Comparison of ENCODE assay signal across 1 cellular context in the genomic region with DNA sequence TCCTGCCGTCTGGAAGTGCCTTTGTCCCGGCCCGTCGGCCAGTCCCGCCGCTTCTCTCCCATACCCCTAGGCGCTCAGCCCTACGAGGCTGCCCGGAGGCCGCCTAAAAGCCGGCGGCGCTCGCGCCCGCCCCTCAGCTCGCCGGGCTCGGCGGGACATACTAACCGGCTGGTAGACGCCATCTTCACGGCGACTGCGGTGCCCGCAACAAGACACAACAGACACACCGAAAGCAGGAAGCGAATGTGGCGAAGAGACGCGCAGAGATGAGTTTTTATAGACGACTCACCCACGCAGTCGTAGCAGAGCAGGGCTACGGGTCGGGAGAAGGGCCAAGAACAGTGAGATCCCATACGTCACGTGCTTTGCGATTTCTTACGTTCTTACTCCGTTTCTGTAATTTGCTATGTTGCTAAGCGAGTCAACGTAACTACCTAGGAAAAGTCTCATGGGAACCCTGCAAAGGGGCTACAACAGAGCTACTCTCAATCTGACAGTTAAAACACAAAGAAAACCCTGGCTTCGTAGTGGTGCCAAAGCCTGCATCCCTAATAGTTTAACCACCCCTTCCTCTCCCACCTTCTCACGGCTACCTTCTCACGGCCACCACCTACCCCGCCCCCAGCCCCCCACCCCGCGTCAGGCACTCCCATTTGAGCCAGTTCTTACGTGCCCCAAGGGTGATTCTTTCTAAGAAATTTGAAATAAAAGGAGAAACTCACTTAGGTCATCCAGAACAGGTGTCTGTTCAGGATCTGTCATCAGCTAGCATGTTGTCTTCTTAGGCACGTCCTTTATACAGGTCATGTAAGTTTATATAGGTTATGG.
A peak's percentile ranks its signal among the peaks of the same experiment; 100 is the strongest.
TF ChIP-seq lines count a peak whose summit lies in the region.

A gene with protein sequence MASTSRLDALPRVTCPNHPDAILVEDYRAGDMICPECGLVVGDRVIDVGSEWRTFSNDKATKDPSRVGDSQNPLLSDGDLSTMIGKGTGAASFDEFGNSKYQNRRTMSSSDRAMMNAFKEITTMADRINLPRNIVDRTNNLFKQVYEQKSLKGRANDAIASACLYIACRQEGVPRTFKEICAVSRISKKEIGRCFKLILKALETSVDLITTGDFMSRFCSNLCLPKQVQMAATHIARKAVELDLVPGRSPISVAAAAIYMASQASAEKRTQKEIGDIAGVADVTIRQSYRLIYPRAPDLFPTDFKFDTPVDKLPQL (minus strand): TSS at position 250 of the 828 bp plus-strand sequence. CDS start 68 bp downstream, at position 182.

TF ChIP-seq in HepG2, 621 proteins besides CTCF, POLR2A, EP300 and RAD21 (continued from another document and continues in another):
- TF ChIP-seq ZNF407 (CRISPR knock-in tag; IDR thresholded peaks at IDR 0.05; ENCODE audit: not compliant biosample characterization) (peak; percentile 79), ZNF232 (CRISPR knock-in tag; IDR thresholded peaks at IDR 0.05; ENCODE audit: borderline replicate concordance) (peak; percentile 53; the same call in 1 of the 2 replicates), DNMT3B (CRISPR knock-in tag; conservative IDR thresholded peaks at IDR 0.05) (peak; percentile 84), NCOA5 (CRISPR knock-in tag; IDR thresholded peaks at IDR 0.05) (no peak), SRSF1 (optimal IDR thresholded peaks at IDR 0.05; ENCODE audit: low read depth, low read length) (no peak), ZSCAN20 (CRISPR knock-in tag; IDR thresholded peaks at IDR 0.05; ENCODE audit: borderline replicate concordance) (no peak), PPARG (CRISPR knock-in tag; conservative IDR thresholded peaks at IDR 0.05) (peak; percentile 44; the same call in 1 of the 2 replicates), ZSCAN12 (CRISPR knock-in tag; IDR thresholded peaks at IDR 0.05) (no peak), ONECUT2 (CRISPR knock-in tag; IDR thresholded peaks at IDR 0.05) (peak; percentile 40), IRF1 (CRISPR knock-in tag; IDR thresholded peaks at IDR 0.05; ENCODE audit: low read depth) (no peak), ZBTB7B (CRISPR knock-in tag; IDR thresholded peaks at IDR 0.05) (0 out of 2 replicates have a peak, but pooled peaks have one; percentile 5), NFATC3 (CRISPR knock-in tag; IDR thresholded peaks at IDR 0.05) (peak; percentile 81; the same call in 1 of the 2 replicates), FOXA3 (CRISPR knock-in tag; IDR thresholded peaks at IDR 0.05) (peak; percentile 71), HOXA3 (CRISPR knock-in tag; IDR thresholded peaks at IDR 0.05) (peak; percentile 97), ZNF337 (CRISPR knock-in tag; IDR thresholded peaks at IDR 0.05; ENCODE audit: borderline replicate concordance, low read depth) (no peak), SP5 (CRISPR knock-in tag; IDR thresholded peaks at IDR 0.05; ENCODE audit: borderline replicate concordance, low read depth) (no peak), ZNF142 (CRISPR knock-in tag; IDR thresholded peaks at IDR 0.05) (no peak), ZNF513 (CRISPR knock-in tag; conservative IDR thresholded peaks at IDR 0.05) (no peak), CCDC6 (CRISPR knock-in tag; IDR thresholded peaks at IDR 0.05) (no peak), CHD2 (IDR thresholded peaks at IDR 0.05; ENCODE audit: low read depth, low read length) (no peak), ZNF296 (CRISPR knock-in tag; conservative IDR thresholded peaks at IDR 0.05) (no peak), NFKBIZ (CRISPR knock-in tag; IDR thresholded peaks at IDR 0.05) (0 out of 2 replicates have a peak, but pooled peaks have one; percentile 33), DMAP1 (CRISPR knock-in tag; IDR thresholded peaks at IDR 0.05) (peak; percentile 77; the same call in 1 of the 2 replicates), ZNF879 (CRISPR knock-in tag; IDR thresholded peaks at IDR 0.05) (no peak), ZNF276 (CRISPR knock-in tag; IDR thresholded peaks at IDR 0.05; ENCODE audit: low read depth) (0 out of 2 replicates have a peak, but pooled peaks have one; percentile 52), NCOR1 (IDR thresholded peaks at IDR 0.05; ENCODE audit: borderline replicate concordance, low read length) (no peak), ZNF251 (CRISPR knock-in tag; IDR thresholded peaks at IDR 0.05) (no peak), IRX3 (CRISPR knock-in tag; IDR thresholded peaks at IDR 0.05; ENCODE audit: borderline replicate concordance, low read depth) (peak; percentile 49; the same call in 1 of the 2 replicates), TARDBP (CRISPR knock-in tag; IDR thresholded peaks at IDR 0.05) (peak; percentile 92), E2F5 (CRISPR knock-in tag; conservative IDR thresholded peaks at IDR 0.05) (no peak), PBX3 (CRISPR knock-in tag; IDR thresholded peaks at IDR 0.05; ENCODE audit: borderline replicate concordance) (no peak)
